In genomic region chr10:26367771-26368170, GRCh38 we compare ENCODE assay signal across 10 cellular contexts.
DNase-seq lines count a peak whose midpoint lies in the region; ATAC-seq, FAIRE-seq and TF ChIP-seq lines count a peak whose summit lies in the region.
"Had no signal": no experiment of that assay in that cellular context is flagged by ENCODE, and none has a peak within 500 bp of the region (broad histone marks: within the 10 kb centered on the region; RNA-seq: fewer than 3 reads in every experiment).

No MANE protein-coding gene starts in this region.

- no peak overlapping the region for H3K18ac ChIP-seq in H1 (ENCODE audit: extremely low read depth, low read length)

- H3K36me3 ChIP-seq in HEK293 (ENCODE audit: control insufficient read depth in 2 of 2, insufficient read depth in 1 of 2, low read length in 2 of 2) (no peaks in the 10 kb centered on the region), H1 (ENCODE audit: control insufficient read depth in 2 of 4, insufficient read depth in 4 of 4, low read length in 3 of 4) (no peaks in the 10 kb centered on the region)
- H3K36me3 ChIP-seq: thoracic aorta had no signal

- no peak overlapping the region for H3K9ac ChIP-seq in H1 (replicated peaks in 1 of 4; ENCODE audit: extremely low read depth in 1 of 4, low read depth in 3 of 4, low read length in 3 of 4)

- H3K4me1 ChIP-seq in HEK293 (ENCODE audit: control insufficient read depth, insufficient read depth, low read length): no peaks in the 10 kb centered on the region
- no peaks in the 10 kb centered on the region for H3K4me1 ChIP-seq in H1 (replicated peaks in 1 of 4; ENCODE audit: control insufficient read depth in 3 of 4, insufficient read depth in 4 of 4, low read length in 3 of 4)

- no peaks in the 10 kb centered on the region for H3K9me3 ChIP-seq in HEK293 (ENCODE audit: control insufficient read depth, insufficient read depth, low read depth, low read length)
- no peaks in the 10 kb centered on the region for H3K9me3 ChIP-seq in H1 (ENCODE audit: insufficient read depth in 2 of 2, low read depth in 1 of 2, low read length in 1 of 2)
- H3K9me3 ChIP-seq: thoracic aorta had no signal

- H3K14ac ChIP-seq in H1 (ENCODE audit: insufficient read length): no peak overlapping the region

- TF ChIP-seq RAD21 in H1 (IDR thresholded peaks at IDR 0.05 in 1 of 2, conservative IDR thresholded peaks at IDR 0.05 in 1 of 2; ENCODE audit: low read depth in 2 of 2, low read length in 2 of 2): no peak

- DNase-seq in RPMI8226: peak; percentile 55
- peak in 1 of 2 experiments; percentile 84 for DNase-seq in H1 (ENCODE audit: low read depth in 1 of 2, low spot score in 2 of 2)
- peak; percentile 28 for DNase-seq in stimulated activated CD4-positive, alpha-beta T cell treated with anti-CD3 and anti-CD28 coated beads, Interleukin-1b, Interleukin-23, amount 100 ng/mL, for 48 hours
- no peak for DNase-seq in effector CD8-positive, alpha-beta T cell (lab: John Stamatoyannopoulos, UW)
- no peak for DNase-seq in NCI-H446 treated with DMSO at 0.1 percent for 48 hours (lab: John Stamatoyannopoulos, UW)
- no peak for DNase-seq in GM13977 (ENCODE audit: low spot score)

- H4K5ac ChIP-seq in H1 (ENCODE audit: insufficient read length, low read depth, low read length): no peak overlapping the region

- no peak overlapping the region for H4K91ac ChIP-seq in H1 (replicated peaks; ENCODE audit: insufficient read length, low read length)

- H4K20me1 ChIP-seq in H1 (replicated peaks in 1 of 2; ENCODE audit: control insufficient read depth in 1 of 2, insufficient read depth in 2 of 2, low read length in 2 of 2): no peaks in the 10 kb centered on the region

- no peak overlapping the region for H3K56ac ChIP-seq in H1 (replicated peaks; ENCODE audit: insufficient read length, low read depth, low read length)

- no peak for TF ChIP-seq CTCF in HEK293 (tag by site-specific recombination; IDR thresholded peaks at IDR 0.05)
- no peak for TF ChIP-seq CTCF in H1 (IDR thresholded peaks at IDR 0.05; ENCODE audit: control extremely low read depth in 1 of 3, insufficient read depth in 1 of 3, low read depth in 1 of 3, low read length in 3 of 3)
- TF ChIP-seq CTCF in GM13977 (IDR thresholded peaks at IDR 0.05; ENCODE audit: extremely low read depth, insufficient read depth, missing control alignments): no peak

- H2BK20ac ChIP-seq in H1 (ENCODE audit: low read length): no peak overlapping the region

- WGBS in H1 (ENCODE audit: extremely low coverage in 1 of 2, insufficient coverage in 1 of 2, insufficient read length in 1 of 2, insufficient replicate concordance in 2 of 2, low coverage in 1 of 2, low lambda C conversion rate in 2 of 2, missing lambda C conversion rate in 1 of 2), 2 experiments: 30% methylated on average over 3 of the region's 3 CpGs; no CpG with 5 or more reads in 1 of the 2 experiments

- no peaks in the 10 kb centered on the region for H3K27me3 ChIP-seq in H1 (replicated peaks in 1 of 4; ENCODE audit: control insufficient read depth in 3 of 4, extremely low read depth in 1 of 4, insufficient read depth in 3 of 4, low read length in 3 of 4)

- no peaks in the 10 kb centered on the region for H3K79me1 ChIP-seq in H1 (ENCODE audit: low read depth, low read length)

- no peak for ATAC-seq in HG03439 (IDR thresholded peaks at IDR 0.05; ENCODE audit: unreplicated experiment)

- H2BK120ac ChIP-seq in H1 (replicated peaks; ENCODE audit: low read depth, low read length): no peak overlapping the region

- no peak overlapping the region for H3K27ac ChIP-seq in HEK293 (ENCODE audit: extremely low read depth, low read depth, low read length)
- H3K27ac ChIP-seq in H1 (ENCODE audit: low read depth, low read length): no peak overlapping the region
- H3K27ac ChIP-seq: PC-9, thoracic aorta had no signal

- CTCF ChIA-PET in HEK293 (lab: Yijun Ruan, JAX): no interaction called here
- CTCF ChIA-PET in H1 (lab: Charles Lee; ENCODE audit: partially characterized antibody): no interaction called here

- in situ Hi-C loops in GM13977 (cut with MboI; ENCODE audit: low pct_unique_long_range_greater_than_20kb, low sequenced_read_pairs, unreplicated experiment): loop anchor here (25.0 kb wide), 1 partner anchor 495 kb away; the partner anchor contains the start of gene ABI1

- no peak overlapping the region for H2BK12ac ChIP-seq in H1 (ENCODE audit: low read depth, low read length)

- no peak for TF ChIP-seq EP300 in H1 (IDR thresholded peaks at IDR 0.05; ENCODE audit: borderline replicate concordance in 1 of 2, low read depth in 2 of 2, low read length in 2 of 2)

- no peak overlapping the region for H2BK15ac ChIP-seq in H1 (ENCODE audit: low read length)

- H2BK5ac ChIP-seq in H1 (ENCODE audit: low read depth, low read length): no peak overlapping the region

- no peak overlapping the region for H2AFZ ChIP-seq in H1 (ENCODE audit: low read length)
- H2AFZ ChIP-seq: PC-9 had no signal

- H3K4me2 ChIP-seq in H1 (ENCODE audit: insufficient read depth in 1 of 2, low read depth in 2 of 2, low read length in 2 of 2): no peak overlapping the region
- H3K4me2 ChIP-seq: PC-9 had no signal

- FAIRE-seq in H1 (lab: Jason Lieb, UNC): peak; percentile 7

- no peak for TF ChIP-seq POLR2A in H1 (IDR thresholded peaks at IDR 0.05; ENCODE audit: control extremely low read depth in 1 of 2, low read depth in 2 of 2, low read length in 2 of 2)

- no peaks in the 10 kb centered on the region for H3K79me2 ChIP-seq in H1 (ENCODE audit: control insufficient read depth in 1 of 2, insufficient read depth in 2 of 2, low read length in 2 of 2)

- no peak overlapping the region for H4K8ac ChIP-seq in H1 (ENCODE audit: extremely low read depth, insufficient read depth, low read length)

- no peak overlapping the region for H3K4ac ChIP-seq in H1 (replicated peaks; ENCODE audit: insufficient read length, low read depth, low read length)

- POLR2A ChIA-PET in HEK293 (lab: Yijun Ruan, JAX): no interaction called here
- POLR2A ChIA-PET in H1 (lab: Charles Lee; ENCODE audit: partially characterized antibody): no interaction called here

- H3K4me3 ChIP-seq in HEK293 (ENCODE audit: low read depth, low read length) (no peak overlapping the region), H1 (ENCODE audit: extremely low read depth in 1 of 4, insufficient read depth in 2 of 4, low read depth in 3 of 4, low read length in 4 of 4) (no peak overlapping the region)
- H3K4me3 ChIP-seq: PC-9, thoracic aorta had no signal

- no peak overlapping the region for H2AK5ac ChIP-seq in H1 (ENCODE audit: low read depth, low read length)

- H3K23me2 ChIP-seq in H1 (ENCODE audit: low read depth, low read length): no peaks in the 10 kb centered on the region

- H3K23ac ChIP-seq in H1 (ENCODE audit: insufficient read length): no peak overlapping the region

TF ChIP-seq in HEK293, 187 proteins besides CTCF, POLR2A, EP300 and RAD21 (continues in another document):
- 0 out of 2 replicates have a peak, but pooled peaks have one; percentile 32 for TF ChIP-seq PRDM1 (tag by site-specific recombination; IDR thresholded peaks at IDR 0.05)
- TF ChIP-seq ZNF133 (tag by site-specific recombination; IDR thresholded peaks at IDR 0.05): no peak
- TF ChIP-seq ZNF585B (tag by site-specific recombination; IDR thresholded peaks at IDR 0.05): no peak

TF ChIP-seq in H1, 55 proteins besides CTCF, POLR2A, EP300 and RAD21:
- TF ChIP-seq POLR2AphosphoS5 (IDR thresholded peaks at IDR 0.05; ENCODE audit: low read depth, low read length): no peak
- TF ChIP-seq CEBPB (IDR thresholded peaks at IDR 0.05; ENCODE audit: low read depth, low read length): peak; percentile 89

Comparison
In these comparisons a context has a peak if more than half of its experiments do, and no peak if none do; other contexts are left out.
1. DNase-seq: peak in RPMI8226 (single experiment) and stimulated activated CD4-positive, alpha-beta T cell treated with anti-CD3 and anti-CD28 coated beads, Interleukin-1b, Interleukin-23, amount 100 ng/mL, for 48 hours (single experiment); none in effector CD8-positive, alpha-beta T cell (single experiment), NCI-H446 treated with DMSO at 0.1 percent for 48 hours (single experiment) and GM13977 (single experiment).